ENCODE assay signal across 1 cellular context in genomic region chr7:99371376-99371920, GRCh38.
TF ChIP-seq lines count a peak whose summit lies in the region.

No MANE protein-coding gene starts in this region.

TF ChIP-seq in HepG2, 621 proteins besides CTCF, POLR2A, EP300 and RAD21 (continued from another document):
- TF ChIP-seq, protein P1, sequence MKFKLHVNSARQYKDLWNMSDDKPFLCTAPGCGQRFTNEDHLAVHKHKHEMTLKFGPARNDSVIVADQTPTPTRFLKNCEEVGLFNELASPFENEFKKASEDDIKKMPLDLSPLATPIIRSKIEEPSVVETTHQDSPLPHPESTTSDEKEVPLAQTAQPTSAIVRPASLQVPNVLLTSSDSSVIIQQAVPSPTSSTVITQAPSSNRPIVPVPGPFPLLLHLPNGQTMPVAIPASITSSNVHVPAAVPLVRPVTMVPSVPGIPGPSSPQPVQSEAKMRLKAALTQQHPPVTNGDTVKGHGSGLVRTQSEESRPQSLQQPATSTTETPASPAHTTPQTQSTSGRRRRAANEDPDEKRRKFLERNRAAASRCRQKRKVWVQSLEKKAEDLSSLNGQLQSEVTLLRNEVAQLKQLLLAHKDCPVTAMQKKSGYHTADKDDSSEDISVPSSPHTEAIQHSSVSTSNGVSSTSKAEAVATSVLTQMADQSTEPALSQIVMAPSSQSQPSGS (CRISPR knock-in tag; IDR thresholded peaks at IDR 0.05), result no peak
- TF ChIP-seq SMAD9 (CRISPR knock-in tag; IDR thresholded peaks at IDR 0.05), result no peak
- no peak for TF ChIP-seq SP5 (CRISPR knock-in tag; IDR thresholded peaks at IDR 0.05; ENCODE audit: borderline replicate concordance, low read depth)
- TF ChIP-seq, protein P2, sequence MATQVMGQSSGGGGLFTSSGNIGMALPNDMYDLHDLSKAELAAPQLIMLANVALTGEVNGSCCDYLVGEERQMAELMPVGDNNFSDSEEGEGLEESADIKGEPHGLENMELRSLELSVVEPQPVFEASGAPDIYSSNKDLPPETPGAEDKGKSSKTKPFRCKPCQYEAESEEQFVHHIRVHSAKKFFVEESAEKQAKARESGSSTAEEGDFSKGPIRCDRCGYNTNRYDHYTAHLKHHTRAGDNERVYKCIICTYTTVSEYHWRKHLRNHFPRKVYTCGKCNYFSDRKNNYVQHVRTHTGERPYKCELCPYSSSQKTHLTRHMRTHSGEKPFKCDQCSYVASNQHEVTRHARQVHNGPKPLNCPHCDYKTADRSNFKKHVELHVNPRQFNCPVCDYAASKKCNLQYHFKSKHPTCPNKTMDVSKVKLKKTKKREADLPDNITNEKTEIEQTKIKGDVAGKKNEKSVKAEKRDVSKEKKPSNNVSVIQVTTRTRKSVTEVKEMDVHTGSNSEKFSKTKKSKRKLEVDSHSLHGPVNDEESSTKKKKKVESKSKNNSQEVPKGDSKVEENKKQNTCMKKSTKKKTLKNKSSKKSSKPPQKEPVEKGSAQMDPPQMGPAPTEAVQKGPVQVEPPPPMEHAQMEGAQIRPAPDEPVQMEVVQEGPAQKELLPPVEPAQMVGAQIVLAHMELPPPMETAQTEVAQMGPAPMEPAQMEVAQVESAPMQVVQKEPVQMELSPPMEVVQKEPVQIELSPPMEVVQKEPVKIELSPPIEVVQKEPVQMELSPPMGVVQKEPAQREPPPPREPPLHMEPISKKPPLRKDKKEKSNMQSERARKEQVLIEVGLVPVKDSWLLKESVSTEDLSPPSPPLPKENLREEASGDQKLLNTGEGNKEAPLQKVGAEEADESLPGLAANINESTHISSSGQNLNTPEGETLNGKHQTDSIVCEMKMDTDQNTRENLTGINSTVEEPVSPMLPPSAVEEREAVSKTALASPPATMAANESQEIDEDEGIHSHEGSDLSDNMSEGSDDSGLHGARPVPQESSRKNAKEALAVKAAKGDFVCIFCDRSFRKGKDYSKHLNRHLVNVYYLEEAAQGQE (IDR thresholded peaks at IDR 0.05; ENCODE audit: borderline replicate concordance in 1 of 2, low read depth in 1 of 2, low read length in 2 of 2), result no peak
- TF ChIP-seq ZNF136 (CRISPR knock-in tag; IDR thresholded peaks at IDR 0.05; ENCODE audit: low read depth), result no peak
- TF ChIP-seq FOXP4 (CRISPR knock-in tag; IDR thresholded peaks at IDR 0.05), result no peak
- no peak for TF ChIP-seq ZNF275 (CRISPR knock-in tag; IDR thresholded peaks at IDR 0.05; ENCODE audit: borderline replicate concordance)
- TF ChIP-seq ZNF512 (CRISPR knock-in tag; IDR thresholded peaks at IDR 0.05), result no peak
- no peak for TF ChIP-seq GFI1 (CRISPR knock-in tag; IDR thresholded peaks at IDR 0.05; ENCODE audit: borderline replicate concordance)
- no peak for TF ChIP-seq ATF4 (CRISPR knock-in tag; IDR thresholded peaks at IDR 0.05)
TF ChIP-seq in HepG2: peak in this region for 0.
